Comparison of ENCODE assay signal across 1 cellular context in the genomic region with DNA sequence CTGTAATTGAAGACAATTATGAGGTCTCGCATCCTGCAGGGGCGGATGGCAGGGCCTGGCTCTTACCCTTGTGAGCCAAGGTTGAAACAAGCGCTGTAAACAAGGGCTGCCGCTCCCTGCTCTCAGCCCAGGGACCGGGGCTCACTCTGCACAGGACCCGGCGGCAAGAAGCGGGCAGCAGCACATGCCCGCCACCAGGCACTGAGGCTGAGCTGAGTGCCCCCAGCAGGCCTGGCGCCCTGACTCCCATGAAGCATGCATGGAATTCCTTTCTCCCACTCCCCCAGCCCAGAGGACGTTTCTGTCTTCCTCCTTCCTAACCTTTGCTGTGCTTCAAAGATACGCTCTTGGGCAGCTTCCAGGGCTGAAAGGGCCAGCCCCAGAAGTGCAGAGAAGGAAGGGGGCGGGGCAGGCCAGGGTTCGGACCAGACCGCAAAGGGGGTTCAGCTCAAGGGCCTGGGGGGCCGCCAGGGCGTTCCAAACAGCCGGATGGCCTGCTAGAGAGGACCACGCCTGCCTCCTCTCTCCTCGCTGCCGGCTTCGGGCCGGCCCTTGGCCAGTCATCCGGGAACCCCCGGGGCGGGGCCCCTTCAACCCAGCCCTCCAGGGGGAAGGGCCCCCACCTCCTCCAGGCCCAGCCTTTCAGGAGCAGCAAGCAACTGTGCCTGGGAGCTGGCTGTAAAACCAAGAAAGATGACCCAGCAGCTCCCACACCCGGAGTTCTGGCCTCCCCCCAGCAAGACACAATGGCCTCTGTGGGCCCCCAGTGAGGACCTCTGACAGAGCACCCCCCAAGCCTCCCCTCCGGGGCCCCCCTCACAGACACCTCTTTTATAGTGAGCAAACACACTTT.
TF ChIP-seq lines count a peak whose summit lies in the region.

No MANE protein-coding gene starts in this region.

TF ChIP-seq in HCT116, 20 proteins besides CTCF, POLR2A, EP300 and RAD21 (continued from another document):
- TF ChIP-seq, protein P1, sequence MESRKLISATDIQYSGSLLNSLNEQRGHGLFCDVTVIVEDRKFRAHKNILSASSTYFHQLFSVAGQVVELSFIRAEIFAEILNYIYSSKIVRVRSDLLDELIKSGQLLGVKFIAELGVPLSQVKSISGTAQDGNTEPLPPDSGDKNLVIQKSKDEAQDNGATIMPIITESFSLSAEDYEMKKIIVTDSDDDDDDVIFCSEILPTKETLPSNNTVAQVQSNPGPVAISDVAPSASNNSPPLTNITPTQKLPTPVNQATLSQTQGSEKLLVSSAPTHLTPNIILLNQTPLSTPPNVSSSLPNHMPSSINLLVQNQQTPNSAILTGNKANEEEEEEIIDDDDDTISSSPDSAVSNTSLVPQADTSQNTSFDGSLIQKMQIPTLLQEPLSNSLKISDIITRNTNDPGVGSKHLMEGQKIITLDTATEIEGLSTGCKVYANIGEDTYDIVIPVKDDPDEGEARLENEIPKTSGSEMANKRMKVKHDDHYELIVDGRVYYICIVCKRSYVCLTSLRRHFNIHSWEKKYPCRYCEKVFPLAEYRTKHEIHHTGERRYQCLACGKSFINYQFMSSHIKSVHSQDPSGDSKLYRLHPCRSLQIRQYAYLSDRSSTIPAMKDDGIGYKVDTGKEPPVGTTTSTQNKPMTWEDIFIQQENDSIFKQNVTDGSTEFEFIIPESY (IDR thresholded peaks at IDR 0.05; ENCODE audit: extremely low read depth, insufficient replicate concordance, low read length): no peak
- no peak for TF ChIP-seq EGR1 (IDR thresholded peaks at IDR 0.05; ENCODE audit: low read depth)
- TF ChIP-seq, protein P2, sequence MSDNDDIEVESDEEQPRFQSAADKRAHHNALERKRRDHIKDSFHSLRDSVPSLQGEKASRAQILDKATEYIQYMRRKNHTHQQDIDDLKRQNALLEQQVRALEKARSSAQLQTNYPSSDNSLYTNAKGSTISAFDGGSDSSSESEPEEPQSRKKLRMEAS (IDR thresholded peaks at IDR 0.05): no peak
- no peak for TF ChIP-seq FOSL1 (IDR thresholded peaks at IDR 0.05; ENCODE audit: low read depth)
- TF ChIP-seq SP1 (IDR thresholded peaks at IDR 0.05; ENCODE audit: low read depth): no peak
- TF ChIP-seq EZH2 (IDR thresholded peaks at IDR 0.05): no peak
- TF ChIP-seq EZH2phosphoT487 (IDR thresholded peaks at IDR 0.05; ENCODE audit: borderline replicate concordance): no peak
- TF ChIP-seq, protein P3, sequence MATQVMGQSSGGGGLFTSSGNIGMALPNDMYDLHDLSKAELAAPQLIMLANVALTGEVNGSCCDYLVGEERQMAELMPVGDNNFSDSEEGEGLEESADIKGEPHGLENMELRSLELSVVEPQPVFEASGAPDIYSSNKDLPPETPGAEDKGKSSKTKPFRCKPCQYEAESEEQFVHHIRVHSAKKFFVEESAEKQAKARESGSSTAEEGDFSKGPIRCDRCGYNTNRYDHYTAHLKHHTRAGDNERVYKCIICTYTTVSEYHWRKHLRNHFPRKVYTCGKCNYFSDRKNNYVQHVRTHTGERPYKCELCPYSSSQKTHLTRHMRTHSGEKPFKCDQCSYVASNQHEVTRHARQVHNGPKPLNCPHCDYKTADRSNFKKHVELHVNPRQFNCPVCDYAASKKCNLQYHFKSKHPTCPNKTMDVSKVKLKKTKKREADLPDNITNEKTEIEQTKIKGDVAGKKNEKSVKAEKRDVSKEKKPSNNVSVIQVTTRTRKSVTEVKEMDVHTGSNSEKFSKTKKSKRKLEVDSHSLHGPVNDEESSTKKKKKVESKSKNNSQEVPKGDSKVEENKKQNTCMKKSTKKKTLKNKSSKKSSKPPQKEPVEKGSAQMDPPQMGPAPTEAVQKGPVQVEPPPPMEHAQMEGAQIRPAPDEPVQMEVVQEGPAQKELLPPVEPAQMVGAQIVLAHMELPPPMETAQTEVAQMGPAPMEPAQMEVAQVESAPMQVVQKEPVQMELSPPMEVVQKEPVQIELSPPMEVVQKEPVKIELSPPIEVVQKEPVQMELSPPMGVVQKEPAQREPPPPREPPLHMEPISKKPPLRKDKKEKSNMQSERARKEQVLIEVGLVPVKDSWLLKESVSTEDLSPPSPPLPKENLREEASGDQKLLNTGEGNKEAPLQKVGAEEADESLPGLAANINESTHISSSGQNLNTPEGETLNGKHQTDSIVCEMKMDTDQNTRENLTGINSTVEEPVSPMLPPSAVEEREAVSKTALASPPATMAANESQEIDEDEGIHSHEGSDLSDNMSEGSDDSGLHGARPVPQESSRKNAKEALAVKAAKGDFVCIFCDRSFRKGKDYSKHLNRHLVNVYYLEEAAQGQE (IDR thresholded peaks at IDR 0.05; ENCODE audit: low read depth): no peak
- no peak for TF ChIP-seq ELF1 (IDR thresholded peaks at IDR 0.05; ENCODE audit: borderline replicate concordance, low read depth)
- no peak for TF ChIP-seq POLR2AphosphoS5 (IDR thresholded peaks at IDR 0.05; ENCODE audit: low read depth, low read length)
- TF ChIP-seq, protein P4, sequence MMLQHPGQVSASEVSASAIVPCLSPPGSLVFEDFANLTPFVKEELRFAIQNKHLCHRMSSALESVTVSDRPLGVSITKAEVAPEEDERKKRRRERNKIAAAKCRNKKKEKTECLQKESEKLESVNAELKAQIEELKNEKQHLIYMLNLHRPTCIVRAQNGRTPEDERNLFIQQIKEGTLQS (IDR thresholded peaks at IDR 0.05): no peak
- TF ChIP-seq SRF (IDR thresholded peaks at IDR 0.05; ENCODE audit: low read depth): no peak
- TF ChIP-seq SIN3A (IDR thresholded peaks at IDR 0.05; ENCODE audit: low read depth): no peak
- TF ChIP-seq CBX3 (IDR thresholded peaks at IDR 0.05; ENCODE audit: low read depth): no peak
- TF ChIP-seq JUND (IDR thresholded peaks at IDR 0.05): no peak
- no peak for TF ChIP-seq ZFX (IDR thresholded peaks at IDR 0.05)
- no peak for TF ChIP-seq ZNF274 (IDR thresholded peaks at IDR 0.05; ENCODE audit: low read depth, low read length)
